ENCODE assay signal across 22 cellular contexts in the genomic region with DNA sequence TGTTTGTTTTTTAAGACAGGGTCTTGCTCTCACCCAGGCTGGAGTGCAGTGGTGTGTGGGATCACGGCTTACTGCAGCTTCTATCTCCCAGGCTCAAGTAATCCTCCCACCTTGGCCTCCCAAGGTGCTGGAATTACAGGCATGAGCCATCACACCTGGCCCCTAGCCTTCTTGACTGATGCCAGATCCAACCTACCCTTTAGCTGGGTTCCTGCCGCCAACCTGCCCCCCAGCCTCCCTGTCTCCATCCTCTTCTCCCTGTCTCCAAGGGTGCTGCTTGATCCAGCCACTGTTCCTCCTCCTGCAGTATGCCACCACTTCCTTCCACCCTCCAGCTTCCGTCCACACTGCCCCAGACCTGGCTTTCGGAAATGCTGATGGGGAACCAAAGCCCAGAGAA. TPM values are rescaled to one million over a fixed set of nuclear protein-coding genes. Genes with fewer than 3 reads are reported as not detected.
DNase-seq lines count a peak whose midpoint lies in the region; ATAC-seq, FAIRE-seq and TF ChIP-seq lines count a peak whose summit lies in the region.
"Had no signal": no experiment of that assay in that cellular context is flagged by ENCODE, and none has a peak within 500 bp of the region (broad histone marks: within the 10 kb centered on the region; RNA-seq: fewer than 3 reads in every experiment).

No MANE protein-coding gene starts in this region.

- 94% methylated on average over 3 of the region's 4 CpGs for WGBS in K562 (ENCODE audit: insufficient coverage, low coverage, missing lambda C conversion rate)

- CTCF ChIA-PET in activated CD4-positive, alpha-beta T cell treated with anti-CD3 and anti-CD28 coated beads, Interleukin-2, amount 10 ng/mL, durations not matched to agents 7 days and 5 days (lab: Charles Lee): interaction anchor here (2.2 kb wide), 1 partner anchor 9 kb away, joined by 9 read pairs; no protein-coding TSS in a partner anchor
- CTCF ChIA-PET in K562 (lab: Yijun Ruan, JAX; ENCODE audit: low intra/inter-chr PET ratio): no interaction called here

- H3K4me2 ChIP-seq in K562 (ENCODE audit: insufficient read depth, low read length) (no peak overlapping the region), osteoblast (ENCODE audit: insufficient read depth, low read length) (no peak overlapping the region)

- H3K27me3 ChIP-seq in K562 (ENCODE audit: control insufficient read depth in 2 of 2, insufficient read depth in 2 of 2, low read length in 2 of 2): no peaks in the 10 kb centered on the region
- H3K27me3 ChIP-seq in osteoblast (ENCODE audit: insufficient read depth, low read length): no peaks in the 10 kb centered on the region
- H3K27me3 ChIP-seq: MG63 had no signal

- no peak for TF ChIP-seq EP300 in K562 (IDR thresholded peaks at IDR 0.05; ENCODE audit: low read length)

- intact Hi-C loops in K562 (cut with micrococcal nuclease): no loop called here
- intact Hi-C loops in posterior vena cava (cut with DNase I): loop anchor here (5.0 to 10.0 kb wide), 4 partner anchors 194 to 1713 kb away; no protein-coding TSS in a partner anchor

- peak overlapping the region; percentile 36 for H3K27ac Mint-ChIP-seq in activated CD4-positive, alpha-beta T cell treated with anti-CD3 and anti-CD28 coated beads, Interleukin-2, amount 10 ng/mL, durations not matched to agents 7 days and 5 days
- H3K27ac Mint-ChIP-seq: B cell; CD4-positive, CD25-positive, alpha-beta regulatory T cell had no signal

- no peaks in the 10 kb centered on the region for H3K27me3 Mint-ChIP-seq in activated CD4-positive, alpha-beta T cell treated with anti-CD3 and anti-CD28 coated beads, Interleukin-2, amount 10 ng/mL, durations not matched to agents 7 days and 5 days
- H3K27me3 Mint-ChIP-seq: B cell; CD4-positive, CD25-positive, alpha-beta regulatory T cell had no signal

- no peak for TF ChIP-seq RAD21 in K562 (CRISPR knock-in tag; conservative IDR thresholded peaks at IDR 0.05 in 1 of 2, IDR thresholded peaks at IDR 0.05 in 1 of 2)

- H3K36me3 ChIP-seq in K562 (ENCODE audit: control insufficient read depth, insufficient read depth, low read length) (peaks cover 55% of the 10 kb centered on the region; the same call in 2 of the 3 replicates), osteoblast (ENCODE audit: insufficient read depth, low read length) (peaks cover 5% of the 10 kb centered on the region)
- H3K36me3 ChIP-seq: MG63 had no signal

- BruUV-seq in K562 (replicated peaks; lab: Mats Ljungman, UMichigan): no TSS peak

- no peaks in the 10 kb centered on the region for H3K9me1 ChIP-seq in K562 (ENCODE audit: control insufficient read depth, insufficient read depth, low read length)

- H3K79me2 ChIP-seq in K562 (ENCODE audit: control insufficient read depth, insufficient read depth, low read length) (peaks cover 18% of the 10 kb centered on the region), osteoblast (ENCODE audit: insufficient read depth, low read length) (no peaks in the 10 kb centered on the region)

- H3K4me3 ChIP-seq in K562 (no peak overlapping the region), osteoblast (ENCODE audit: insufficient read depth, low read length) (no peak overlapping the region)
- H3K4me3 ChIP-seq: MG63 had no signal

- H2AFZ ChIP-seq in K562 (ENCODE audit: low read depth, low read length) (no peak overlapping the region), osteoblast (ENCODE audit: low read length) (no peak overlapping the region)

- no peak overlapping the region for H3K27ac ChIP-seq in K562 (ENCODE audit: extremely low read depth, low read depth, low read length)
- H3K27ac ChIP-seq in osteoblast (ENCODE audit: low read depth, low read length): no peak overlapping the region
- H3K27ac ChIP-seq: HL-60 had no signal

- TF ChIP-seq CTCF in K562 (IDR thresholded peaks at IDR 0.05 in 2 of 3, conservative IDR thresholded peaks at IDR 0.05 in 1 of 3; ENCODE audit: insufficient read depth in 2 of 3, low read depth in 1 of 3, low read length in 3 of 3) (no peak), osteoblast (IDR thresholded peaks at IDR 0.05; ENCODE audit: extremely low read depth, low read depth, low read length) (no peak)

- FAIRE-seq in K562 (lab: Jason Lieb, UNC): no peak
- FAIRE-seq: G401.6 had no signal

- POLR2A ChIA-PET in activated CD4-positive, alpha-beta T cell treated with anti-CD3 and anti-CD28 coated beads, Interleukin-2, amount 10 ng/mL, durations not matched to agents 7 days and 5 days (lab: Charles Lee): no interaction called here
- POLR2A ChIA-PET in K562 (lab: Yijun Ruan, JAX): no interaction called here

- no peak overlapping the region for H3K4me3 Mint-ChIP-seq in activated CD4-positive, alpha-beta T cell treated with anti-CD3 and anti-CD28 coated beads, Interleukin-2, amount 10 ng/mL, durations not matched to agents 7 days and 5 days
- H3K4me3 Mint-ChIP-seq: B cell, H9 had no signal

- 0 out of 4 replicates have a peak overlapping the region, but pooled peaks of 1 of the 2 experiments have one; percentile 7 for H3K9ac ChIP-seq in K562 (ENCODE audit: insufficient read depth in 1 of 2, low read depth in 2 of 2, low read length in 2 of 2)

- H4K20me1 ChIP-seq in K562 (replicated peaks; ENCODE audit: control insufficient read depth, insufficient read depth, low read length) (peaks cover 15% of the 10 kb centered on the region; the same call in 1 of the 2 replicates), osteoblast (ENCODE audit: insufficient read depth, low read length) (no peaks in the 10 kb centered on the region)

- H3K9me3 ChIP-seq in K562 (replicated peaks; ENCODE audit: control insufficient read depth, insufficient read depth, low read depth, low read length): no peaks in the 10 kb centered on the region
- no peaks in the 10 kb centered on the region for H3K9me3 ChIP-seq in osteoblast (ENCODE audit: low read depth, low read length)
- H3K9me3 ChIP-seq: MG63 had no signal

- in situ Hi-C loops in K562 (cut with MboI): loop anchor here (10.0 kb wide), 1 partner anchor 244 kb away; no protein-coding TSS in a partner anchor

- H3K4me1 Mint-ChIP-seq in activated CD4-positive, alpha-beta T cell treated with anti-CD3 and anti-CD28 coated beads, Interleukin-2, amount 10 ng/mL, durations not matched to agents 7 days and 5 days: peaks cover 13% of the 10 kb centered on the region

- no peak for DNase-seq in activated CD4-positive, alpha-beta T cell treated with anti-CD3 and anti-CD28 coated beads, Interleukin-2, amount 10 ng/mL, durations not matched to agents 7 days and 5 days
- no peak for DNase-seq in activated CD4-positive, alpha-beta T cell treated with anti-CD3 and anti-CD28 coated beads for 48 hours
- DNase-seq in K562 (ENCODE audit: extremely low read depth in 1 of 4, low spot score in 3 of 4) (no peak), osteoblast (ENCODE audit: insufficient read length, low spot score, missing footprints) (peak; percentile 36), posterior vena cava (ENCODE audit: low spot score) (no peak)
- DNase-seq: CD4-positive, CD25-positive, alpha-beta regulatory T cell; COR-L47; H9; IMR-90; Kasumi-1; MG63; NCI-H1048; NCI-H1436; NCI-H2029; NCI-H526; PC-3; RPMI8226; SIG-M5 had no signal

- TF ChIP-seq POLR2A in K562 (conservative IDR thresholded peaks at IDR 0.05): no peak

- no peaks in the 10 kb centered on the region for H3K9me3 Mint-ChIP-seq in activated CD4-positive, alpha-beta T cell treated with anti-CD3 and anti-CD28 coated beads, Interleukin-2, amount 10 ng/mL, durations not matched to agents 7 days and 5 days
- H3K9me3 Mint-ChIP-seq: CD4-positive, CD25-positive, alpha-beta regulatory T cell; H9 had no signal

- ATAC-seq in K562: no peak
- no peak for ATAC-seq in GM18907 (IDR thresholded peaks at IDR 0.05; ENCODE audit: unreplicated experiment)
- ATAC-seq: PC-3 had no signal

- peaks cover 4% of the 10 kb centered on the region for H3K36me3 Mint-ChIP-seq in activated CD4-positive, alpha-beta T cell treated with anti-CD3 and anti-CD28 coated beads, Interleukin-2, amount 10 ng/mL, durations not matched to agents 7 days and 5 days (ENCODE audit: low read depth)
- H3K36me3 Mint-ChIP-seq: CD4-positive, CD25-positive, alpha-beta regulatory T cell had no signal

- peaks cover 10 to 51% of the 10 kb centered on the region in 2 experiments; a peak in 4 of 5 replicates for H3K4me1 ChIP-seq in K562 (replicated peaks in 1 of 2; ENCODE audit: control insufficient read depth in 2 of 2, insufficient read depth in 2 of 2, low read length in 2 of 2)
- H3K4me1 ChIP-seq in osteoblast (ENCODE audit: insufficient read depth, low read length): peaks cover 5% of the 10 kb centered on the region

RNA-seq across cellular contexts. Expression of a gene that starts 3.2 kb away (rescaled TPM):
- total RNA-seq in activated CD4-positive, alpha-beta T cell treated with anti-CD3 and anti-CD28 coated beads, Interleukin-2, amount 10 ng/mL, durations not matched to agents 7 days and 5 days: under 1 TPM; 0.15 to 0.25 TPM
- total RNA-seq in K562 (2011; cell fraction: chromatin; rRNA removed; ENCODE audit: low replicate concordance): 0.60 TPM in 1 of 2 replicates, not detected in the other
- total RNA-seq in K562 (2011; cell fraction: nucleolus; rRNA removed): 0.83 and 1.1 TPM in 2 replicates
- 0.66 and 1.3 TPM in 2 replicates for total RNA-seq in K562 (2011; cell fraction: nucleoplasm; rRNA removed)
- total RNA-seq in K562 (2014; rRNA removed) (0.16 TPM in 1 of 2 replicates, not detected in the other), K562 (2014; rRNA removed; fragmentation: Illumina TruSeq; extraction: Trizol) (0.11 and 0.16 TPM in 2 replicates), K562 (2015; rRNA removed; fragmentation: Illumina TruSeq; extraction: Trizol) (0.11 and 0.23 TPM in 2 replicates), K562 (2021) (0.11 and 0.16 TPM in 2 replicates), osteoblast (under 0.01 TPM in 2 replicates), posterior vena cava (not detected)
- polyA plus RNA-seq in K562 (2011; rRNA removed) (0.10 and 0.11 TPM in 2 replicates), K562 (2014; fragmentation: Illumina TruSeq; extraction: Trizol) (0.12 and 0.22 TPM in 2 replicates), K562 (2014; fragmentation: Nextera tagmentation; extraction: Ambion mirVana) (under 1 TPM in 1 of 2 experiments, not detected in 1; 0.04 TPM), K562 (2014; rRNA removed) (0.16 and 0.23 TPM in 2 replicates)
- 0.13 and 0.16 TPM in 2 replicates for polyA plus RNA-seq in K562 (2011; cell fraction: cytosol; rRNA removed)
- polyA plus RNA-seq in K562 (2011; cell fraction: nucleus; rRNA removed): 0.18 TPM in 2 replicates
- polyA plus RNA-seq in K562 (2012): 0.23 and 0.54 TPM in 2 replicates
- 0.28 TPM in 1 of 2 replicates, not detected in the other for polyA minus RNA-seq in K562 (2011; rRNA and poly(A)+ RNA removed)
- not detected in 2 replicates for polyA minus RNA-seq in K562 (2011; cell fraction: cytosol; rRNA and poly(A)+ RNA removed)
- 0.33 and 0.40 TPM in 2 replicates for polyA minus RNA-seq in K562 (2011; cell fraction: nucleus; rRNA and poly(A)+ RNA removed)
- total RNA-seq: CD4-positive, CD25-positive, alpha-beta regulatory T cell; PC-3 had no signal

RNA-seq across cellular contexts. Expression of a gene that starts 7.8 kb away (rescaled TPM):
- 1 to 10 TPM; 2.4 to 4.1 TPM for total RNA-seq in activated CD4-positive, alpha-beta T cell treated with anti-CD3 and anti-CD28 coated beads, Interleukin-2, amount 10 ng/mL, durations not matched to agents 7 days and 5 days
- not detected in 2 replicates for total RNA-seq in K562 (2011; cell fraction: chromatin; rRNA removed; ENCODE audit: low replicate concordance)
- 0.33 TPM in 1 of 2 replicates, not detected in the other for total RNA-seq in K562 (2011; cell fraction: nucleolus; rRNA removed)
- total RNA-seq in K562 (2011; cell fraction: nucleoplasm; rRNA removed): not detected in 2 replicates
- total RNA-seq in K562 (2014; rRNA removed) (0.14 TPM in 1 of 2 replicates, not detected in the other), K562 (2014; rRNA removed; fragmentation: Illumina TruSeq; extraction: Trizol) (not detected in 2 replicates), K562 (2015; rRNA removed; fragmentation: Illumina TruSeq; extraction: Trizol) (not detected in 2 replicates), K562 (2021) (0.11 TPM in 1 of 2 replicates, not detected in the other), osteoblast (1.8 and 2.2 TPM in 2 replicates), posterior vena cava (1 to 10 TPM; 1.2 to 1.4 TPM)
- polyA plus RNA-seq in K562 (2011; rRNA removed) (not detected in 2 replicates), K562 (2014; fragmentation: Illumina TruSeq; extraction: Trizol) (not detected in 2 replicates), K562 (2014; fragmentation: Nextera tagmentation; extraction: Ambion mirVana) (not detected), K562 (2014; rRNA removed) (0.07 and 0.13 TPM in 2 replicates)
- 0.04 TPM in 1 of 2 replicates, not detected in the other for polyA plus RNA-seq in K562 (2011; cell fraction: cytosol; rRNA removed)
- polyA plus RNA-seq in K562 (2011; cell fraction: nucleus; rRNA removed): 0.10 TPM in 1 of 2 replicates, not detected in the other
- polyA plus RNA-seq in K562 (2012): 0.13 and 0.29 TPM in 2 replicates
- polyA minus RNA-seq in K562 (2011; rRNA and poly(A)+ RNA removed): not detected in 2 replicates
- not detected in 2 replicates for polyA minus RNA-seq in K562 (2011; cell fraction: cytosol; rRNA and poly(A)+ RNA removed)
- not detected in 2 replicates for polyA minus RNA-seq in K562 (2011; cell fraction: nucleus; rRNA and poly(A)+ RNA removed)

RNA-seq across cellular contexts. Expression of a gene that starts 15.3 kb away (rescaled TPM):
- 10 to 100 TPM; 48.2 to 54.3 TPM for total RNA-seq in activated CD4-positive, alpha-beta T cell treated with anti-CD3 and anti-CD28 coated beads, Interleukin-2, amount 10 ng/mL, durations not matched to agents 7 days and 5 days
- 164 and 323 TPM in 2 replicates for total RNA-seq in K562 (2011; cell fraction: chromatin; rRNA removed; ENCODE audit: low replicate concordance)
- 194 and 203 TPM in 2 replicates for total RNA-seq in K562 (2011; cell fraction: nucleolus; rRNA removed)
- total RNA-seq in K562 (2011; cell fraction: nucleoplasm; rRNA removed): 200 and 230 TPM in 2 replicates
- total RNA-seq in K562 (2014; rRNA removed) (52.0 and 74.0 TPM in 2 replicates), K562 (2014; rRNA removed; fragmentation: Illumina TruSeq; extraction: Trizol) (16.0 and 17.8 TPM in 2 replicates), K562 (2015; rRNA removed; fragmentation: Illumina TruSeq; extraction: Trizol) (31.5 and 36.5 TPM in 2 replicates), K562 (2021) (57.1 and 57.8 TPM in 2 replicates), osteoblast (14.7 and 27.1 TPM in 2 replicates), posterior vena cava (10 to 100 TPM; 25.5 to 36.6 TPM)
- polyA plus RNA-seq in K562 (2011; rRNA removed) (25.6 and 32.7 TPM in 2 replicates), K562 (2014; fragmentation: Illumina TruSeq; extraction: Trizol) (35.8 and 37.6 TPM in 2 replicates), K562 (2014; fragmentation: Nextera tagmentation; extraction: Ambion mirVana) (1 to 10 TPM in 1 of 2 experiments, under 1 TPM in 1; 0.94 to 1.9 TPM), K562 (2014; rRNA removed) (63.3 and 67.6 TPM in 2 replicates)
- polyA plus RNA-seq in K562 (2011; cell fraction: cytosol; rRNA removed): 33.9 and 111 TPM in 2 replicates
- polyA plus RNA-seq in K562 (2011; cell fraction: nucleus; rRNA removed): 181 and 337 TPM in 2 replicates
- 35.0 and 54.7 TPM in 2 replicates for polyA plus RNA-seq in K562 (2012)
- 21.3 and 27.3 TPM in 2 replicates for polyA minus RNA-seq in K562 (2011; rRNA and poly(A)+ RNA removed)
- 12.6 and 18.7 TPM in 2 replicates for polyA minus RNA-seq in K562 (2011; cell fraction: cytosol; rRNA and poly(A)+ RNA removed)
- polyA minus RNA-seq in K562 (2011; cell fraction: nucleus; rRNA and poly(A)+ RNA removed): 66.9 and 76.9 TPM in 2 replicates

RNA-seq across cellular contexts. Expression of a gene that starts 27.3 kb away (rescaled TPM):
- total RNA-seq in activated CD4-positive, alpha-beta T cell treated with anti-CD3 and anti-CD28 coated beads, Interleukin-2, amount 10 ng/mL, durations not matched to agents 7 days and 5 days: 10 to 100 TPM; 64.9 to 69.8 TPM
- total RNA-seq in K562 (2011; cell fraction: chromatin; rRNA removed; ENCODE audit: low replicate concordance): 22.9 and 54.8 TPM in 2 replicates
- total RNA-seq in K562 (2011; cell fraction: nucleolus; rRNA removed): 31.2 and 33.7 TPM in 2 replicates
- total RNA-seq in K562 (2011; cell fraction: nucleoplasm; rRNA removed): 28.2 and 29.0 TPM in 2 replicates
- total RNA-seq in K562 (2014; rRNA removed): 17.3 and 23.4 TPM in 2 replicates
- 9.0 and 10.8 TPM in 2 replicates for total RNA-seq in K562 (2014; rRNA removed; fragmentation: Illumina TruSeq; extraction: Trizol)
- 14.9 and 15.3 TPM in 2 replicates for total RNA-seq in K562 (2015; rRNA removed; fragmentation: Illumina TruSeq; extraction: Trizol)
- 24.6 and 25.3 TPM in 2 replicates for total RNA-seq in K562 (2021)
- polyA plus RNA-seq in K562 (2011; rRNA removed): 12.7 and 19.3 TPM in 2 replicates
- polyA plus RNA-seq in K562 (2011; cell fraction: cytosol; rRNA removed): 17.7 and 20.9 TPM in 2 replicates
- polyA plus RNA-seq in K562 (2011; cell fraction: nucleus; rRNA removed): 74.3 and 91.0 TPM in 2 replicates
- 16.3 and 25.0 TPM in 2 replicates for polyA plus RNA-seq in K562 (2012)
- polyA plus RNA-seq in K562 (2014; fragmentation: Illumina TruSeq; extraction: Trizol): 13.1 and 17.8 TPM in 2 replicates
- under 1 TPM; 0.14 to 0.39 TPM for polyA plus RNA-seq in K562 (2014; fragmentation: Nextera tagmentation; extraction: Ambion mirVana)
- polyA plus RNA-seq in K562 (2014; rRNA removed): 28.9 and 30.6 TPM in 2 replicates
- 5.8 and 8.2 TPM in 2 replicates for polyA minus RNA-seq in K562 (2011; rRNA and poly(A)+ RNA removed)
- polyA minus RNA-seq in K562 (2011; cell fraction: cytosol; rRNA and poly(A)+ RNA removed): 7.7 and 8.5 TPM in 2 replicates
- polyA minus RNA-seq in K562 (2011; cell fraction: nucleus; rRNA and poly(A)+ RNA removed): 9.3 and 10.3 TPM in 2 replicates
- total RNA-seq in osteoblast: 1.4 and 2.4 TPM in 2 replicates
- total RNA-seq in posterior vena cava: 1 to 10 TPM; 2.0 to 2.2 TPM
